11 cellular contexts compared by ENCODE assay signal in the genomic region with DNA sequence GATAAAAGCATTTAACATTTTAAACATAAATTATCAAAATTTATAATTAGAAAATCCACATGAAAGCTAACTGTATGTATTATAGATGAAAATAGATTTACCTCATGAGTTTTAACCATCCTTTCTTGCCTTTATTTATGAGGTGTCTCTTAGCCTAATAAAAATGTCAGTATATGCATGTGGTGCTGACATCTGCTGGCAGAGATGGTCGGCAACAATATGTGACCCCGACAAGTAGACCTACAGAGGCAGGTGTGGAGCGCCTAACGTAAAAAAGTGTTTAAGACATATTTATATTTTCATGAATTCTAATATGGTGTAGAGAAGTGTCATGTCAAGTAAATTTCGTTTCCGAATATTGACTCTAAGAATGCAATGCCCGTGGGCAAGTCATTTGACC.
A peak's percentile ranks its signal among the peaks of the same experiment; 100 is the strongest.
DNase-seq lines count a peak whose midpoint lies in the region; ATAC-seq, FAIRE-seq and TF ChIP-seq lines count a peak whose summit lies in the region.
"Had no signal": no experiment of that assay in that cellular context is flagged by ENCODE, and none has a peak within 500 bp of the region (broad histone marks: within the 10 kb centered on the region; RNA-seq: fewer than 3 reads in every experiment).

No MANE protein-coding gene starts in this region.

- DNase-seq in D341Med (ENCODE audit: low spot score), result peak; percentile 47
- DNase-seq in HEK293T (ENCODE audit: extremely low spot score), result peak; percentile 8
- DNase-seq in iPS DF 4.7 (ENCODE audit: extremely low read depth, low spot score), result peak; percentile 3
- no peak for DNase-seq in GM12892 (ENCODE audit: insufficient read length)
- DNase-seq in natural killer cell treated with Interleukin-12 subunit alpha and Interleukin-12 subunit beta and Interleukin-15 and Interleukin-18, amount 100 ng/mL, for 72 hours (ENCODE audit: low spot score), result no peak
- DNase-seq in NCI-H146 (lab: John Stamatoyannopoulos, UW), result no peak
- DNase-seq: activated naive CD4-positive, alpha-beta T cell; stimulated activated CD8-positive, alpha-beta memory T cell treated with anti-CD3 and anti-CD28 coated beads, Interleukin-4, amount 100 ng/mL, for 48 hours had no signal

- no peaks in the 10 kb centered on the region for H4K20me1 ChIP-seq in OCI-LY3 (ENCODE audit: insufficient read depth, low read length)

- peak; percentile 57 for TF ChIP-seq CTCF in OCI-LY3 (IDR thresholded peaks at IDR 0.05; ENCODE audit: low read depth, low read length)

- no peaks in the 10 kb centered on the region for H3K27me3 Mint-ChIP-seq in natural killer cell treated with Interleukin-12 subunit alpha and Interleukin-12 subunit beta and Interleukin-15 and Interleukin-18, amount 100 ng/mL, for 72 hours

- no peaks in the 10 kb centered on the region for H3K79me2 ChIP-seq in OCI-LY3 (ENCODE audit: low read length)

- no peaks in the 10 kb centered on the region for H3K27me3 ChIP-seq in OCI-LY3 (ENCODE audit: low read depth, low read length)

- POLR2A ChIA-PET in HEK293T (lab: Yijun Ruan, JAX), result no interaction called here

- no peaks in the 10 kb centered on the region for H3K36me3 Mint-ChIP-seq in natural killer cell treated with Interleukin-12 subunit alpha and Interleukin-12 subunit beta and Interleukin-15 and Interleukin-18, amount 100 ng/mL, for 72 hours

- H3K9me3 Mint-ChIP-seq in natural killer cell treated with Interleukin-12 subunit alpha and Interleukin-12 subunit beta and Interleukin-15 and Interleukin-18, amount 100 ng/mL, for 72 hours, result no peaks in the 10 kb centered on the region

- no peaks in the 10 kb centered on the region for H3K4me1 ChIP-seq in OCI-LY3 (ENCODE audit: low read length)

- no peak overlapping the region for H3K27ac ChIP-seq in OCI-LY3 (ENCODE audit: low read length)

- TF ChIP-seq POLR2A in GM12892 (IDR thresholded peaks at IDR 0.05; ENCODE audit: low read depth, low read length), result no peak

- CTCF ChIA-PET in HEK293T (lab: Yijun Ruan, JAX), result interaction anchor here (0.9 to 1.5 kb wide), 2 partner anchors 49 to 692 kb away, joined by 3 read pairs; no protein-coding TSS in a partner anchor

- H3K4me1 Mint-ChIP-seq in natural killer cell treated with Interleukin-12 subunit alpha and Interleukin-12 subunit beta and Interleukin-15 and Interleukin-18, amount 100 ng/mL, for 72 hours (ENCODE audit: low read depth in 2 of 2), result no peaks in the 10 kb centered on the region

- no peak overlapping the region for H3K9ac ChIP-seq in OCI-LY3 (ENCODE audit: low read length)

- H3K36me3 ChIP-seq in OCI-LY3 (replicated peaks; ENCODE audit: low read depth, low read length), result no peaks in the 10 kb centered on the region

- FAIRE-seq in GM12892 (lab: Jason Lieb, UNC), result no peak

- H3K9me3 ChIP-seq in OCI-LY3 (ENCODE audit: insufficient read depth, low read length), result no peaks in the 10 kb centered on the region

- H2AFZ ChIP-seq in OCI-LY3 (ENCODE audit: low read depth, low read length), result no peak overlapping the region

- no peak overlapping the region for H3K27ac Mint-ChIP-seq in natural killer cell treated with Interleukin-12 subunit alpha and Interleukin-12 subunit beta and Interleukin-15 and Interleukin-18, amount 100 ng/mL, for 72 hours

- no peak overlapping the region for H3K4me2 ChIP-seq in OCI-LY3 (ENCODE audit: low read length)

- H3K4me3 Mint-ChIP-seq in natural killer cell treated with Interleukin-12 subunit alpha and Interleukin-12 subunit beta and Interleukin-15 and Interleukin-18, amount 100 ng/mL, for 72 hours, result no peak overlapping the region

- ATAC-seq in natural killer cell treated with Interleukin-12 subunit alpha and Interleukin-12 subunit beta and Interleukin-15 and Interleukin-18, amount 100 ng/mL, for 72 hours, result no peak
- ATAC-seq in GM19397 (IDR thresholded peaks at IDR 0.05; ENCODE audit: unreplicated experiment), result no peak
- ATAC-seq: left colon had no signal

- no peak overlapping the region for H3K4me3 ChIP-seq in OCI-LY3 (ENCODE audit: low read length)

TF ChIP-seq in HEK293T, 16 proteins besides CTCF, POLR2A, EP300 and RAD21:
- TF ChIP-seq, protein P1, sequence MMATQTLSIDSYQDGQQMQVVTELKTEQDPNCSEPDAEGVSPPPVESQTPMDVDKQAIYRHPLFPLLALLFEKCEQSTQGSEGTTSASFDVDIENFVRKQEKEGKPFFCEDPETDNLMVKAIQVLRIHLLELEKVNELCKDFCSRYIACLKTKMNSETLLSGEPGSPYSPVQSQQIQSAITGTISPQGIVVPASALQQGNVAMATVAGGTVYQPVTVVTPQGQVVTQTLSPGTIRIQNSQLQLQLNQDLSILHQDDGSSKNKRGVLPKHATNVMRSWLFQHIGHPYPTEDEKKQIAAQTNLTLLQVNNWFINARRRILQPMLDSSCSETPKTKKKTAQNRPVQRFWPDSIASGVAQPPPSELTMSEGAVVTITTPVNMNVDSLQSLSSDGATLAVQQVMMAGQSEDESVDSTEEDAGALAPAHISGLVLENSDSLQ (IDR thresholded peaks at IDR 0.05), result peak; percentile 71
- TF ChIP-seq ELF4 (IDR thresholded peaks at IDR 0.05), result no peak

Comparison
In these comparisons a context has a peak if more than half of its experiments do, and no peak if none do; other contexts are left out.
1. DNase-seq: peak in D341Med (single experiment), HEK293T (single experiment) and iPS DF 4.7 (single experiment); none in GM12892 (single experiment), natural killer cell treated with Interleukin-12 subunit alpha and Interleukin-12 subunit beta and Interleukin-15 and Interleukin-18, amount 100 ng/mL, for 72 hours (single experiment) and NCI-H146 (single experiment).